Comparison of ENCODE assay signal across 8 cellular contexts in genomic region chr11:59615132-59615636, GRCh38. TPM values are rescaled to one million over a fixed set of nuclear protein-coding genes. Genes with fewer than 3 reads are reported as not detected.
DNase-seq lines count a peak whose midpoint lies in the region; TF ChIP-seq lines count a peak whose summit lies in the region.

No MANE protein-coding gene starts in this region.

- no peak overlapping the region for H3K18ac ChIP-seq in H9 (ENCODE audit: insufficient read length, low read depth, low read length)

- peaks cover 10% of the 10 kb centered on the region for H3K23me2 ChIP-seq in H9 (ENCODE audit: insufficient read length, low read depth, low read length, poor library complexity, severe bottlenecking)

- no peak overlapping the region for H4K5ac ChIP-seq in H9 (ENCODE audit: insufficient read length, low read depth, low read length)

- peaks cover 0 to 17% (median 10%) of the 10 kb centered on the region in 3 experiments; a peak in 4 of 7 replicates for H3K36me3 Mint-ChIP-seq in H9 (ENCODE audit: insufficient read depth in 1 of 3, low read depth in 3 of 3)
- peaks cover 2% of the 10 kb centered on the region for H3K36me3 Mint-ChIP-seq in mesothelial cell of epicardium

- H3K27me3 Mint-ChIP-seq in H9 (ENCODE audit: low read depth) (no peaks in the 10 kb centered on the region), mesothelial cell of epicardium (ENCODE audit: low read depth) (peaks cover 1% of the 10 kb centered on the region)

- DNase-seq in H9: peak; percentile 39
- DNase-seq in NCI-H1092 (lab: John Stamatoyannopoulos, UW): peak; percentile 40
- peak; percentile 47 to 61 for DNase-seq in activated CD4-positive, alpha-beta T cell treated with anti-CD3 and anti-CD28 coated beads, Interleukin-2, amount 50 U/mL, for 48 hours
- peak; percentile 59 for DNase-seq in ecto neural progenitor cell (ENCODE audit: low spot score)
- no peak for DNase-seq in mesothelial cell of epicardium (ENCODE audit: low spot score in 2 of 2, unreplicated experiment in 2 of 2)
- peak; percentile 18 to 28 for DNase-seq in stimulated activated CD8-positive, alpha-beta memory T cell treated with anti-CD3 and anti-CD28 coated beads, Interleukin-15, amount 100 ng/mL, for 4 hours (ENCODE audit: low read depth in 2 of 2)
- DNase-seq in MV-4-11 (lab: John Stamatoyannopoulos, UW): no peak

- H3K4me1 ChIP-seq in DOHH2 (ENCODE audit: control insufficient read depth, low read length) (peaks cover 40% of the 10 kb centered on the region), H9 (ENCODE audit: insufficient read depth, low read length) (peaks cover 2% of the 10 kb centered on the region; the same call in 1 of the 2 replicates)

- H3K23ac ChIP-seq in H9 (ENCODE audit: insufficient read length, low read depth, low read length): no peak overlapping the region

- no peak overlapping the region for H2BK120ac ChIP-seq in H9 (ENCODE audit: low read depth, low read length, poor library complexity, severe bottlenecking)

- no peak overlapping the region for H3K56ac ChIP-seq in H9 (ENCODE audit: insufficient read length, low read depth, low read length)

- no peaks in the 10 kb centered on the region for H3K9me2 ChIP-seq in DOHH2 (replicated peaks; ENCODE audit: control insufficient read depth, low read length)

- peak overlapping the region; percentile 3 to 84 (median 50); a peak in 3 of 7 replicates for H3K27ac Mint-ChIP-seq in H9
- H3K27ac Mint-ChIP-seq in mesothelial cell of epicardium: peak overlapping the region; percentile 92

- H3K4me3 Mint-ChIP-seq in H9 (peak overlapping the region; percentile 89 to 93), mesothelial cell of epicardium (peak overlapping the region; percentile 84)

- H2BK20ac ChIP-seq in H9 (ENCODE audit: low read depth, low read length, poor library complexity, severe bottlenecking): no peak overlapping the region

- WGBS in H9 (ENCODE audit: extremely low coverage, insufficient read length, low lambda C conversion rate): no CpG with 5 or more reads among the region's 51 CpGs

- H3K4me1 Mint-ChIP-seq in H9 (peaks cover 12 to 14% of the 10 kb centered on the region in 2 experiments), mesothelial cell of epicardium (peaks cover 50% of the 10 kb centered on the region)

- H2BK12ac ChIP-seq in H9 (ENCODE audit: insufficient read length, low read depth, low read length): no peak overlapping the region

- no peak overlapping the region for H3K14ac ChIP-seq in H9 (ENCODE audit: insufficient read depth, low read length)

- H3K9ac ChIP-seq in H9 (ENCODE audit: extremely low read depth, insufficient read length, low read length): peak overlapping the region; percentile 39

- H2BK15ac ChIP-seq in H9 (ENCODE audit: low read depth, low read length): no peak overlapping the region

- H3K4me2 ChIP-seq in DOHH2 (ENCODE audit: low read length) (peak overlapping the region; percentile 91), H9 (ENCODE audit: insufficient read depth, insufficient read length, low read length) (peak overlapping the region; percentile 88)

- peaks cover 39% of the 10 kb centered on the region for H3K36me3 ChIP-seq in DOHH2 (ENCODE audit: control insufficient read depth, low read length)

- peak overlapping the region; percentile 85 for H3K4me3 ChIP-seq in DOHH2 (ENCODE audit: low read length)

- H3K9me3 ChIP-seq in DOHH2 (ENCODE audit: control insufficient read depth, insufficient read depth, low read length): no peaks in the 10 kb centered on the region
- no peaks in the 10 kb centered on the region for H3K9me3 ChIP-seq in H9 (ENCODE audit: control insufficient read depth, low read depth, low read length)

- H3K27ac ChIP-seq in DOHH2 (ENCODE audit: low read depth, low read length) (peak overlapping the region; percentile 27; the same call in 1 of the 2 replicates), H9 (ENCODE audit: insufficient read length, low read depth, low read length) (no peak overlapping the region)

- H4K8ac ChIP-seq in H9 (replicated peaks; ENCODE audit: insufficient read length, low read depth, low read length): no peak overlapping the region

- H3K79me2 ChIP-seq in DOHH2 (ENCODE audit: control insufficient read depth, low read length): peaks cover 49% of the 10 kb centered on the region
- peaks cover 16% of the 10 kb centered on the region; the same call in 1 of the 2 replicates for H3K79me2 ChIP-seq in H9 (ENCODE audit: insufficient read depth, low read length)

- H3T11ph ChIP-seq in H9 (ENCODE audit: low read length): no peak overlapping the region

- TF ChIP-seq CTCF in DOHH2 (IDR thresholded peaks at IDR 0.05; ENCODE audit: low read depth, low read length, poor library complexity, severe bottlenecking) (no peak), H9 (conservative IDR thresholded peaks at IDR 0.05) (no peak), mesothelial cell of epicardium (IDR thresholded peaks at IDR 0.05; ENCODE audit: unreplicated experiment) (no peak)

- H3K9me3 Mint-ChIP-seq in H9: no peaks in the 10 kb centered on the region; a peak in 1 of 5 replicates
- H3K9me3 Mint-ChIP-seq in mesothelial cell of epicardium: no peaks in the 10 kb centered on the region

- H3K79me1 ChIP-seq in H9 (ENCODE audit: insufficient read depth, low read depth, low read length, poor library complexity, severe bottlenecking): peaks cover 3% of the 10 kb centered on the region

- H3F3A ChIP-seq in DOHH2 (ENCODE audit: control insufficient read depth, insufficient read depth): no peaks in the 10 kb centered on the region

- H3K4ac ChIP-seq in H9 (ENCODE audit: low read depth, low read length): no peak overlapping the region

- H2AFZ ChIP-seq in H9 (ENCODE audit: low read length): no peak overlapping the region

- H3K27me3 ChIP-seq in DOHH2 (ENCODE audit: control insufficient read depth, low read length): no peaks in the 10 kb centered on the region
- no peaks in the 10 kb centered on the region for H3K27me3 ChIP-seq in H9 (ENCODE audit: insufficient read depth, low read length)

- H4K20me1 ChIP-seq in DOHH2 (ENCODE audit: control insufficient read depth, insufficient read depth, low read depth, low read length) (peaks cover 22% of the 10 kb centered on the region), H9 (ENCODE audit: control insufficient read depth, insufficient read depth, insufficient read length) (no peaks in the 10 kb centered on the region)

- H2AK5ac ChIP-seq in H9 (ENCODE audit: insufficient read length, low read length): no peak overlapping the region

- no peak overlapping the region for H4K91ac ChIP-seq in H9 (ENCODE audit: insufficient read length, low read depth, low read length)

- H2BK5ac ChIP-seq in H9 (ENCODE audit: insufficient read length, low read length): no peak overlapping the region

RNA-seq across cellular contexts. Expression of gene OSBP, which starts 0.4 kb away (rescaled TPM):
- total RNA-seq in H9 (2021) (46.7 and 48.5 TPM in 2 replicates), mesothelial cell of epicardium (45.0 to 47.6 TPM (median 46.8 TPM) in 3 replicates)

RNA-seq across cellular contexts. Expression of gene PATL1, which starts 53.7 kb away (rescaled TPM):
- total RNA-seq in H9 (2021): 31.4 and 32.5 TPM in 2 replicates
- 30.6 to 32.0 TPM (median 31.6 TPM) in 3 replicates for total RNA-seq in mesothelial cell of epicardium

Comparison
In these comparisons a context has a peak if more than half of its experiments do, and no peak if none do; other contexts are left out.
1. DNase-seq: peak in H9 (single experiment), NCI-H1092 (single experiment), activated CD4-positive, alpha-beta T cell treated with anti-CD3 and anti-CD28 coated beads, Interleukin-2, amount 50 U/mL, for 48 hours (2 of 2), ecto neural progenitor cell (single experiment) and stimulated activated CD8-positive, alpha-beta memory T cell treated with anti-CD3 and anti-CD28 coated beads, Interleukin-15, amount 100 ng/mL, for 4 hours (2 of 2); none in mesothelial cell of epicardium (0 of 2) and MV-4-11 (single experiment).